Comparison of ENCODE assay signal across 18 cellular contexts in the genomic region with DNA sequence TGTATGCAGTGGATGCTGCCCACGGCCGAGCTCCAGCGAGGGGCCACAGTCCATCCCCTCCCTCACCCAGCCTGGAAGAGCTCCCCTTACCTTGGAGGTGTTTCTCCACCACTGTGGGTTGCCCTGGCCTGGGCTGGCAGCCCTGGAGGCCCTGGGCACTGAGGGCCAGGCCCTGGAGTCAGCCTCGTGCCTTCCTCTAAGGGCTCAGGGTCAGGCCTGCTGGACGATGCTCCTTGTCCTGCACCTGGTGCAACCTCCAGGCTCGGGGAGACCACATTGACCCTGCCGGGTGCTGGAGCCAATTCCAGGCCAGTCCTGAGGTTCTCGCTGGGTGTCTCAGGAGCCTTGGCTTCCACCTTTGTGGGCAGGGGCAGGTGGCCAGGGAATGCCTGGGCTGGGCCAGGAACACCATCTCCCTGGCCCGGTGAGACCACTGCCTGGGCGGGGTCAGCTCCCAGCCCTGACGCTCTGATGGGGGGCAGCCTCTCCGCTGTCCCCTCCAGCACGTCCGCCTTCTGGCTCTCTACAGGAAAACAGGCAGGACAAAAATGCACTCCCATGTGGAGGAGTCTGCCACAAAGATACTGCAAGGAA.
"Had no signal": no experiment of that assay in that cellular context is flagged by ENCODE, and none has a peak within 500 bp of the region (broad histone marks: within the 10 kb centered on the region; RNA-seq: fewer than 3 reads in every experiment).

No MANE protein-coding gene starts in this region.

- H3K27me3 Mint-ChIP-seq: activated naive CD8-positive, alpha-beta T cell treated with anti-CD3 and anti-CD28 coated beads, Interleukin-2, amount 10 ng/mL, durations not matched to agents 7 days and 5 days; activated T-cell treated with anti-CD3 and anti-CD28 coated beads, Interleukin-2, amount 50 U/mL, for 24 hours; stimulated activated memory B cell treated with anti-CD40 and anti-IgM and Interleukin-4, amounts not matched to agents 10 μg/mL and 1 μg/mL and 100 μg/mL, for 72 hours; type B pancreatic cell had no signal

- H3K9me3 Mint-ChIP-seq: activated naive CD4-positive, alpha-beta T cell treated with anti-CD3 and anti-CD28 coated beads for 36 hours; activated naive CD8-positive, alpha-beta T cell treated with anti-CD3 and anti-CD28 coated beads, Interleukin-2, amount 10 ng/mL, durations not matched to agents 7 days and 5 days; activated T-cell treated with anti-CD3 and anti-CD28 coated beads, Interleukin-2, amount 50 U/mL, for 24 hours; activated T-helper 2 cell treated with anti-CD3 and anti-CD28 coated beads, Interferon-gamma antibody, Interleukin-2, Interleukin-4, amounts not matched to agents 10 μg/mL and 5 μg/mL and 100 μg/mL, durations not matched to agents 14 hours and 24 hours and 36 hours; nephron; stimulated activated memory B cell treated with anti-CD40 and anti-IgM and Interleukin-4, amounts not matched to agents 10 μg/mL and 1 μg/mL and 100 μg/mL, for 72 hours; type B pancreatic cell; WTC11 had no signal

- H3K9me3 ChIP-seq: breast epithelium, pancreas, right lobe of liver had no signal

- H3K27ac Mint-ChIP-seq: activated naive CD4-positive, alpha-beta T cell treated with anti-CD3 and anti-CD28 coated beads for 36 hours; activated naive CD8-positive, alpha-beta T cell treated with anti-CD3 and anti-CD28 coated beads, Interleukin-2, amount 10 ng/mL, durations not matched to agents 7 days and 5 days; activated T-cell treated with anti-CD3 and anti-CD28 coated beads, Interleukin-2, amount 50 U/mL, for 24 hours; activated T-helper 2 cell treated with anti-CD3 and anti-CD28 coated beads, Interferon-gamma antibody, Interleukin-2, Interleukin-4, amounts not matched to agents 10 μg/mL and 5 μg/mL and 100 μg/mL, durations not matched to agents 14 hours and 24 hours and 36 hours; nephron; stimulated activated memory B cell treated with anti-CD40 and anti-IgM and Interleukin-4, amounts not matched to agents 10 μg/mL and 1 μg/mL and 100 μg/mL, for 72 hours; type B pancreatic cell; WTC11 had no signal

- H3K27me3 ChIP-seq: breast epithelium, pancreas, right lobe of liver had no signal

- H3K27ac ChIP-seq: breast epithelium, epithelial cell of prostate, pancreas, right lobe of liver had no signal

- ATAC-seq: pancreas; stimulated activated memory B cell treated with anti-CD40 and anti-IgM and Interleukin-4, amounts not matched to agents 10 μg/mL and 1 μg/mL and 100 μg/mL, for 72 hours had no signal

- H3K4me1 Mint-ChIP-seq: activated naive CD8-positive, alpha-beta T cell treated with anti-CD3 and anti-CD28 coated beads, Interleukin-2, amount 10 ng/mL, durations not matched to agents 7 days and 5 days; nephron; WTC11 had no signal

- H3K36me3 Mint-ChIP-seq: activated naive CD8-positive, alpha-beta T cell treated with anti-CD3 and anti-CD28 coated beads, Interleukin-2, amount 10 ng/mL, durations not matched to agents 7 days and 5 days; stimulated activated memory B cell treated with anti-CD40 and anti-IgM and Interleukin-4, amounts not matched to agents 10 μg/mL and 1 μg/mL and 100 μg/mL, for 72 hours; type B pancreatic cell; WTC11 had no signal

- DNase-seq: activated naive CD4-positive, alpha-beta T cell treated with anti-CD3 and anti-CD28 coated beads for 36 hours; activated naive CD8-positive, alpha-beta T cell treated with anti-CD3 and anti-CD28 coated beads, Interleukin-2, amount 10 ng/mL, durations not matched to agents 7 days and 5 days; activated T-cell treated with anti-CD3 and anti-CD28 coated beads, Interleukin-2, amount 50 U/mL, for 24 hours; amniotic stem cell; cerebellar nuclear complex; cortex of kidney; pancreas; right lobe of liver; small intestine; stimulated activated CD4-positive, alpha-beta T cell treated with anti-CD3 and anti-CD28 coated beads, Interleukin-15, amount 100 ng/mL, for 24 hours; T-helper 1 cell had no signal

- H3K4me1 ChIP-seq: breast epithelium, pancreas, right lobe of liver had no signal

- H3K4me3 Mint-ChIP-seq: activated naive CD4-positive, alpha-beta T cell treated with anti-CD3 and anti-CD28 coated beads for 36 hours; activated naive CD8-positive, alpha-beta T cell treated with anti-CD3 and anti-CD28 coated beads, Interleukin-2, amount 10 ng/mL, durations not matched to agents 7 days and 5 days; activated T-cell treated with anti-CD3 and anti-CD28 coated beads, Interleukin-2, amount 50 U/mL, for 24 hours; nephron; stimulated activated memory B cell treated with anti-CD40 and anti-IgM and Interleukin-4, amounts not matched to agents 10 μg/mL and 1 μg/mL and 100 μg/mL, for 72 hours; type B pancreatic cell; WTC11 had no signal

- H3K4me3 ChIP-seq: breast epithelium, pancreas, right lobe of liver had no signal

- H3K36me3 ChIP-seq: breast epithelium, pancreas, right lobe of liver had no signal
